ENCODE assay signal across 19 cellular contexts in genomic region chr1:215479567-215479966, GRCh38.
A peak's percentile ranks its signal among the peaks of the same experiment; 100 is the strongest.
DNase-seq lines count a peak whose midpoint lies in the region; ATAC-seq and TF ChIP-seq lines count a peak whose summit lies in the region.
"Had no signal": no experiment of that assay in that cellular context is flagged by ENCODE, and none has a peak within 500 bp of the region (broad histone marks: within the 10 kb centered on the region; RNA-seq: fewer than 3 reads in every experiment).

No MANE protein-coding gene starts in this region.

- H3K36me3 Mint-ChIP-seq in CD4-positive, alpha-beta T cell (ENCODE audit: low read depth): no peaks in the 10 kb centered on the region

- peaks cover 10% of the 10 kb centered on the region for H3K9me3 Mint-ChIP-seq in CD4-positive, alpha-beta T cell

- no peak for ATAC-seq in CD4-positive, alpha-beta T cell (ENCODE audit: poor library complexity)
- ATAC-seq: Right ventricle myocardium inferior had no signal

- POLR2A ChIA-PET in CD4-positive, alpha-beta T cell (lab: Charles Lee): no interaction called here

- intact Hi-C loops in CD4-positive, alpha-beta T cell (cut with DNase I, micrococcal nuclease): no loop called here

- no peaks in the 10 kb centered on the region for H3K27me3 Mint-ChIP-seq in CD4-positive, alpha-beta T cell

- H3K27me3 ChIP-seq in CD4-positive, alpha-beta T cell (ENCODE audit: control insufficient read depth, insufficient read depth, low read length): no peaks in the 10 kb centered on the region
- H3K27me3 ChIP-seq: Peyer's patch had no signal

- H3K27ac ChIP-seq in CD4-positive, alpha-beta T cell (ENCODE audit: low read depth, low read length): no peak overlapping the region
- H3K27ac ChIP-seq: C4-2B, KMS-11, Peyer's patch, SK-N-MC had no signal

- CTCF ChIA-PET in CD4-positive, alpha-beta T cell (lab: Charles Lee): no interaction called here

- no peak for TF ChIP-seq CTCF in CD4-positive, alpha-beta T cell (IDR thresholded peaks at IDR 0.05)

- DNase-seq in Kasumi-1 (lab: John Stamatoyannopoulos, UW) (peak; percentile 85 to 89), NOMO-1 treated with DMSO at 0.1 percent for 48 hours (lab: John Stamatoyannopoulos, UW; ENCODE audit: unreplicated experiment) (peak; percentile 70), SKM-1 treated with dmso at 0.1 percent for 144 hours (lab: John Stamatoyannopoulos, UW; ENCODE audit: unreplicated experiment) (peak; percentile 90), medulla oblongata (ENCODE audit: extremely low spot score) (no peak), NCI-H82 treated with DMSO at 0.1 percent for 48 hours (lab: John Stamatoyannopoulos, UW; ENCODE audit: unreplicated experiment) (no peak)
- DNase-seq in effector CD8-positive, alpha-beta T cell (lab: John Stamatoyannopoulos, UW): no peak
- DNase-seq in CD4-positive, alpha-beta T cell: no peak
- DNase-seq: DMS79 treated with DMSO at 0.1 percent for 48 hours, NCI-H1105 treated with DMSO at 0.1 percent for 48 hours, NCI-H1694 treated with DMSO at 0.1 percent for 48 hours, NCI-H2227 treated with DMSO at 0.1 percent for 48 hours, NCI-H510A treated with DMSO at 0.1 percent for 48 hours, NCI-H774, Peyer's patch, T-helper 1 cell had no signal

- no peak overlapping the region for H3K4me3 Mint-ChIP-seq in CD4-positive, alpha-beta T cell

- no peaks in the 10 kb centered on the region for H3K4me1 Mint-ChIP-seq in CD4-positive, alpha-beta T cell (ENCODE audit: low read depth)

- H3K9me3 ChIP-seq in CD4-positive, alpha-beta T cell (ENCODE audit: control insufficient read depth, low read length): no peaks in the 10 kb centered on the region
- H3K9me3 ChIP-seq: Peyer's patch had no signal

- H3K27ac Mint-ChIP-seq in CD4-positive, alpha-beta T cell: no peak overlapping the region

Comparison
In these comparisons a context has a peak if more than half of its experiments do, and no peak if none do; other contexts are left out.
1. DNase-seq: peak in Kasumi-1 (2 of 2), NOMO-1 treated with DMSO at 0.1 percent for 48 hours (single experiment) and SKM-1 treated with dmso at 0.1 percent for 144 hours (single experiment); none in medulla oblongata (single experiment), NCI-H82 treated with DMSO at 0.1 percent for 48 hours (single experiment), effector CD8-positive, alpha-beta T cell (single experiment) and CD4-positive, alpha-beta T cell (0 of 10).